ENCODE assay signal across 15 cellular contexts in genomic region chr5:125696762-125697161, GRCh38.
DNase-seq lines count a peak whose midpoint lies in the region; FAIRE-seq and TF ChIP-seq lines count a peak whose summit lies in the region.
"Had no signal": no experiment of that assay in that cellular context is flagged by ENCODE, and none has a peak within 500 bp of the region (broad histone marks: within the 10 kb centered on the region; RNA-seq: fewer than 3 reads in every experiment).

No MANE protein-coding gene starts in this region.

- H3K36me3 ChIP-seq in breast epithelium: no peaks in the 10 kb centered on the region
- no peaks in the 10 kb centered on the region for H3K36me3 ChIP-seq in left ventricle myocardium inferior
- H3K36me3 ChIP-seq in suprapubic skin: no peaks in the 10 kb centered on the region

- no peaks in the 10 kb centered on the region for H3K36me3 Mint-ChIP-seq in MCF 10A (ENCODE audit: insufficient read depth, unreplicated experiment)
- H3K36me3 Mint-ChIP-seq: activated naive CD4-positive, alpha-beta T cell treated with anti-CD3 and anti-CD28 coated beads, Interleukin-2, amount 50 U/mL, for 24 hours; type B pancreatic cell had no signal

- no peaks in the 10 kb centered on the region for H3K27me3 Mint-ChIP-seq in MCF 10A (ENCODE audit: insufficient read depth, unreplicated experiment)
- H3K27me3 Mint-ChIP-seq: activated naive CD4-positive, alpha-beta T cell treated with anti-CD3 and anti-CD28 coated beads, Interleukin-2, amount 50 U/mL, for 24 hours; type B pancreatic cell had no signal

- CTCF ChIA-PET in MCF 10A (lab: Yijun Ruan, JAX): interaction anchor here (0.6 to 0.9 kb wide), 2 partner anchors 22 to 211 kb away, joined by 3 read pairs; no protein-coding TSS in a partner anchor

- no peak overlapping the region for H3K4me3 Mint-ChIP-seq in MCF 10A (ENCODE audit: unreplicated experiment)
- H3K4me3 Mint-ChIP-seq: activated naive CD4-positive, alpha-beta T cell treated with anti-CD3 and anti-CD28 coated beads, Interleukin-2, amount 50 U/mL, for 24 hours; type B pancreatic cell had no signal

- H3K27me3 ChIP-seq in breast epithelium: no peaks in the 10 kb centered on the region
- no peaks in the 10 kb centered on the region for H3K27me3 ChIP-seq in left ventricle myocardium inferior (ENCODE audit: low read depth)
- H3K27me3 ChIP-seq in suprapubic skin: no peaks in the 10 kb centered on the region

- FAIRE-seq in urothelium cell line (lab: Jason Lieb, UNC): no peak
- FAIRE-seq: G401.6, H1 had no signal

- peak; percentile 47 for DNase-seq in MCF 10A (ENCODE audit: unreplicated experiment)
- no peak for DNase-seq in breast epithelium (ENCODE audit: low spot score in 2 of 2)
- peak; percentile 57 for DNase-seq in amniotic stem cell (lab: John Stamatoyannopoulos, UW)
- no peak for DNase-seq in left ventricle myocardium inferior
- peak; percentile 23 for DNase-seq in urothelium cell line (ENCODE audit: low spot score)
- no peak for DNase-seq in NCI-H2227 treated with DMSO at 0.1 percent for 48 hours (lab: John Stamatoyannopoulos, UW)
- no peak for DNase-seq in suprapubic skin (ENCODE audit: low spot score in 2 of 2)
- no peak for DNase-seq in C1 segment of cervical spinal cord (lab: John Stamatoyannopoulos, UW)
- DNase-seq: NCI-H774, nucleus accumbens had no signal

- POLR2A ChIA-PET in MCF 10A (lab: Yijun Ruan, JAX): interaction anchor here (0.6 to 1.9 kb wide), 4 partner anchors 8 to 352 kb away, joined by 3 to 8 read pairs (median 4); no protein-coding TSS in a partner anchor

- TF ChIP-seq POLR2A in breast epithelium (IDR thresholded peaks at IDR 0.05): no peak
- no peak for TF ChIP-seq POLR2A in suprapubic skin (IDR thresholded peaks at IDR 0.05)

- no peaks in the 10 kb centered on the region for H3K9me3 Mint-ChIP-seq in MCF 10A (ENCODE audit: unreplicated experiment)
- H3K9me3 Mint-ChIP-seq: activated naive CD4-positive, alpha-beta T cell treated with anti-CD3 and anti-CD28 coated beads, Interleukin-2, amount 50 U/mL, for 24 hours; type B pancreatic cell had no signal

- H3K27ac ChIP-seq in breast epithelium (no peak overlapping the region), left ventricle myocardium inferior (replicated peaks) (peak overlapping the region; percentile 18), suprapubic skin (no peak overlapping the region)
- H3K27ac ChIP-seq: 22Rv1 had no signal

- H3K4me1 ChIP-seq in breast epithelium (no peaks in the 10 kb centered on the region), left ventricle myocardium inferior (peaks cover 13% of the 10 kb centered on the region), suprapubic skin (peaks cover 11% of the 10 kb centered on the region)

- peak overlapping the region; percentile 9 for H3K27ac Mint-ChIP-seq in MCF 10A (ENCODE audit: low read depth, unreplicated experiment)
- H3K27ac Mint-ChIP-seq: activated naive CD4-positive, alpha-beta T cell treated with anti-CD3 and anti-CD28 coated beads, Interleukin-2, amount 50 U/mL, for 24 hours; type B pancreatic cell had no signal

- WGBS in suprapubic skin: 37% methylated on average over 2 of the region's 2 CpGs

- H3K4me3 ChIP-seq in breast epithelium: no peak overlapping the region
- H3K4me3 ChIP-seq in left ventricle myocardium inferior: no peak overlapping the region
- H3K4me3 ChIP-seq in suprapubic skin: no peak overlapping the region

- H3K9me3 ChIP-seq in breast epithelium: peaks cover 0 to 6% of the 10 kb centered on the region in 2 donors
- peaks cover 6% of the 10 kb centered on the region for H3K9me3 ChIP-seq in left ventricle myocardium inferior (replicated peaks)
- H3K9me3 ChIP-seq in suprapubic skin: no peaks in the 10 kb centered on the region

- TF ChIP-seq CTCF in MCF 10A (IDR thresholded peaks at IDR 0.05; ENCODE audit: unreplicated experiment) (no peak), breast epithelium (IDR thresholded peaks at IDR 0.05) (no peak), left ventricle myocardium inferior (IDR thresholded peaks at IDR 0.05; ENCODE audit: borderline replicate concordance) (no peak), suprapubic skin (IDR thresholded peaks at IDR 0.05) (no peak)

- no peak for TF ChIP-seq EP300 in suprapubic skin (IDR thresholded peaks at IDR 0.05)

- H3K4me1 Mint-ChIP-seq in MCF 10A (ENCODE audit: insufficient read depth, unreplicated experiment): peaks cover 18% of the 10 kb centered on the region
- H3K4me1 Mint-ChIP-seq: activated naive CD4-positive, alpha-beta T cell treated with anti-CD3 and anti-CD28 coated beads, Interleukin-2, amount 50 U/mL, for 24 hours had no signal

- intact Hi-C loops in MCF 10A (cut with micrococcal nuclease) (no loop called here), breast epithelium (cut with DNase I; ENCODE audit: low total_unique reads) (no loop called here), left ventricle myocardium inferior (cut with micrococcal nuclease) (no loop called here)

- BruUV-seq in MCF 10A (replicated peaks; lab: Mats Ljungman, UMichigan): no TSS peak

Comparison
In these comparisons a context has a peak if more than half of its experiments do, and no peak if none do; other contexts are left out.
1. DNase-seq: peak in MCF 10A (single experiment), amniotic stem cell (single experiment) and urothelium cell line (single experiment); none in breast epithelium (0 of 2), left ventricle myocardium inferior (single experiment), NCI-H2227 treated with DMSO at 0.1 percent for 48 hours (single experiment), suprapubic skin (0 of 2) and C1 segment of cervical spinal cord (0 of 14).